Comparison of ENCODE assay signal across 17 cellular contexts in the genomic region with DNA sequence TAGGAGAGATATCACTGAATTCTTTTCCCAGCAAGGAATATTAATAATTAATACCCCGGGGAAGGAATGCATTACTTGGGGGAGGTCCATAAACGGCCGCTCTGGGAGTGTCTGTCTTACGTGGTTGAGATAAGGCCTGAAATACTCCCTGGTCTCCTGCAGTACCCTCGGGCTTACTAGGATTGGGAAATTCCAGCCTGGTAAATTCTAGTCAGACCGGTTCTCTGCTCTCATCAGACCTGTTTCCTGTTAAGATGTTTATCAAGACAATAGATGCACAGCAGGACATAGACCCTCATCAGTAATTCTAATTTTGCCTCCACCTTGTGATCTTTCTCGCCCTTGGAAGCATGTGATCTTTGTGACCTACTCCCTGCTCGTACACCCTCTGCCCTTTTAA.
A peak's percentile ranks its signal among the peaks of the same experiment; 100 is the strongest.
DNase-seq lines count a peak whose midpoint lies in the region; ATAC-seq, FAIRE-seq and TF ChIP-seq lines count a peak whose summit lies in the region.
"Had no signal": no experiment of that assay in that cellular context is flagged by ENCODE, and none has a peak within 500 bp of the region (broad histone marks: within the 10 kb centered on the region; RNA-seq: fewer than 3 reads in every experiment).

No MANE protein-coding gene starts in this region.

- H3K9me2 ChIP-seq in GM23338 (ENCODE audit: insufficient read depth) = no peaks in the 10 kb centered on the region

- no peaks in the 10 kb centered on the region for H3F3A ChIP-seq in GM23338 (replicated peaks; ENCODE audit: low read depth)

- TF ChIP-seq CTCF in GM23338 (conservative IDR thresholded peaks at IDR 0.05; ENCODE audit: low read depth in 2 of 2) = no peak
- TF ChIP-seq CTCF in bronchial epithelial cell (IDR thresholded peaks at IDR 0.05; ENCODE audit: insufficient read depth, low read length, severe bottlenecking) = no peak

- no peak overlapping the region for H2AFZ ChIP-seq in GM23338

- no peak for ATAC-seq in GM23338
- ATAC-seq in HG03565 (IDR thresholded peaks at IDR 0.05; ENCODE audit: unreplicated experiment) = no peak
- ATAC-seq in HG02678 (IDR thresholded peaks at IDR 0.05; ENCODE audit: unreplicated experiment) = no peak
- ATAC-seq in HG02852 (IDR thresholded peaks at IDR 0.05; ENCODE audit: unreplicated experiment) = no peak

- FAIRE-seq in bronchial epithelial cell (lab: Jason Lieb, UNC) = no peak
- FAIRE-seq: D721Med, HTR-8/SVneo had no signal

- peaks cover 38% of the 10 kb centered on the region for H3K9me3 Mint-ChIP-seq in GM23338

- no peaks in the 10 kb centered on the region for H4K20me1 ChIP-seq in GM23338 (replicated peaks; ENCODE audit: insufficient read depth)

- peaks cover 30% of the 10 kb centered on the region for H3K36me3 Mint-ChIP-seq in GM23338 (ENCODE audit: low read depth)
- H3K36me3 Mint-ChIP-seq: CD4-positive, CD25-positive, alpha-beta regulatory T cell had no signal

- no peaks in the 10 kb centered on the region for H3K4me1 Mint-ChIP-seq in GM23338
- H3K4me1 Mint-ChIP-seq: CD4-positive, CD25-positive, alpha-beta regulatory T cell had no signal

- H3K27ac ChIP-seq in GM23338 (ENCODE audit: low read depth) = no peak overlapping the region

- H3K4me1 ChIP-seq in GM23338 (ENCODE audit: insufficient read depth) = no peaks in the 10 kb centered on the region

- no peak overlapping the region for H3K27ac Mint-ChIP-seq in GM23338
- H3K27ac Mint-ChIP-seq: CD4-positive, CD25-positive, alpha-beta regulatory T cell had no signal

- no peaks in the 10 kb centered on the region for H3K79me2 ChIP-seq in GM23338 (replicated peaks; ENCODE audit: insufficient read depth)

- DNase-seq in GM23338 (ENCODE audit: low spot score) (peak; percentile 74), NCI-H526 treated with DMSO at 0.1 percent for 48 hours (lab: John Stamatoyannopoulos, UW) (peak; percentile 4), bronchial epithelial cell (ENCODE audit: low read depth) (peak; percentile 23), kidney tubule cell (ENCODE audit: low spot score) (peak; percentile 7)
- DNase-seq: ACHN; CD4-positive, CD25-positive, alpha-beta regulatory T cell; HCEC 1CT; NCI-H146; NCI-H2107; NCI-H446; SIG-M5; SW 1271 had no signal

- H3K27me3 ChIP-seq in GM23338 (ENCODE audit: insufficient read depth) (no peaks in the 10 kb centered on the region), bronchial epithelial cell (ENCODE audit: control insufficient read depth, insufficient read depth, low read length) (no peaks in the 10 kb centered on the region)

- H3K4me2 ChIP-seq in GM23338 = no peak overlapping the region

- H3K4me3 ChIP-seq in GM23338 (no peak overlapping the region), bronchial epithelial cell (ENCODE audit: low read depth, low read length) (no peak overlapping the region)

- peaks cover 3% of the 10 kb centered on the region for H3K27me3 Mint-ChIP-seq in GM23338 (ENCODE audit: insufficient read depth, low read depth, poor library complexity)
- H3K27me3 Mint-ChIP-seq: CD4-positive, CD25-positive, alpha-beta regulatory T cell had no signal

- no peak overlapping the region for H3K4me3 Mint-ChIP-seq in GM23338
- H3K4me3 Mint-ChIP-seq: CD4-positive, CD25-positive, alpha-beta regulatory T cell had no signal

- H3K36me3 ChIP-seq in GM23338 (ENCODE audit: insufficient read depth) (peaks cover 12% of the 10 kb centered on the region; the same call in 1 of the 2 replicates), bronchial epithelial cell (ENCODE audit: control insufficient read depth, insufficient read depth, low read length) (no peaks in the 10 kb centered on the region)

TF ChIP-seq in GM23338, 12 proteins besides CTCF, POLR2A, EP300 and RAD21:
- no peak for TF ChIP-seq EZH2 (IDR thresholded peaks at IDR 0.05; ENCODE audit: low read depth, unreplicated experiment)
- no peak for TF ChIP-seq ZNF114 (CRISPR knock-in tag; IDR thresholded peaks at IDR 0.05)
- TF ChIP-seq, protein P1, sequence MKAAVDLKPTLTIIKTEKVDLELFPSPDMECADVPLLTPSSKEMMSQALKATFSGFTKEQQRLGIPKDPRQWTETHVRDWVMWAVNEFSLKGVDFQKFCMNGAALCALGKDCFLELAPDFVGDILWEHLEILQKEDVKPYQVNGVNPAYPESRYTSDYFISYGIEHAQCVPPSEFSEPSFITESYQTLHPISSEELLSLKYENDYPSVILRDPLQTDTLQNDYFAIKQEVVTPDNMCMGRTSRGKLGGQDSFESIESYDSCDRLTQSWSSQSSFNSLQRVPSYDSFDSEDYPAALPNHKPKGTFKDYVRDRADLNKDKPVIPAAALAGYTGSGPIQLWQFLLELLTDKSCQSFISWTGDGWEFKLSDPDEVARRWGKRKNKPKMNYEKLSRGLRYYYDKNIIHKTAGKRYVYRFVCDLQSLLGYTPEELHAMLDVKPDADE (IDR thresholded peaks at IDR 0.05) = no peak

Comparison
In these comparisons a context has a peak if more than half of its experiments do, and no peak if none do; other contexts are left out.
1. DNase-seq: peak in every context shown above with its lines; median percentile 74 in GM23338; 23 in bronchial epithelial cell; 7 in kidney tubule cell; 4 in NCI-H526 treated with DMSO at 0.1 percent for 48 hours.